In genomic region chr4:98995183-98996055, GRCh38 we compare ENCODE assay signal across 1 cellular context.
TF ChIP-seq lines count a peak whose summit lies in the region.

Gene METAP1, plus strand, starts transcription at chr4:98995721. Its CDS starts 33 bp downstream, at chr4:98995754.

TF ChIP-seq in WTC11, 78 proteins besides CTCF, POLR2A, EP300 and RAD21 (continued from another document and continues in another):
- no peak for TF ChIP-seq ATF6 (CRISPR knock-in tag; IDR thresholded peaks at IDR 0.05)
- no peak for TF ChIP-seq HMGA2 (CRISPR knock-in tag; IDR thresholded peaks at IDR 0.05)
- no peak for TF ChIP-seq AFF4 (CRISPR knock-in tag; IDR thresholded peaks at IDR 0.05; ENCODE audit: borderline replicate concordance)
- 0 out of 2 replicates have a peak, but pooled peaks have one; percentile 39 for TF ChIP-seq E2F1 (CRISPR knock-in tag; IDR thresholded peaks at IDR 0.05)
- TF ChIP-seq E2F5 (CRISPR knock-in tag; IDR thresholded peaks at IDR 0.05), result peak; percentile 78; the same call in 1 of the 2 replicates
- no peak for TF ChIP-seq AR (CRISPR knock-in tag; IDR thresholded peaks at IDR 0.05)
- no peak for TF ChIP-seq MYBL2 (CRISPR knock-in tag; IDR thresholded peaks at IDR 0.05)
- TF ChIP-seq FOXJ3 (CRISPR knock-in tag; IDR thresholded peaks at IDR 0.05; ENCODE audit: borderline replicate concordance), result no peak
- no peak for TF ChIP-seq TCF7 (CRISPR knock-in tag; IDR thresholded peaks at IDR 0.05; ENCODE audit: low read depth)
- no peak for TF ChIP-seq CREM (CRISPR knock-in tag; IDR thresholded peaks at IDR 0.05)
- peak; percentile 34; the same call in 1 of the 2 replicates for TF ChIP-seq ETV6 (CRISPR knock-in tag; IDR thresholded peaks at IDR 0.05)
- no peak; the same call in 1 of the 2 replicates for TF ChIP-seq SMAD3 (CRISPR knock-in tag; IDR thresholded peaks at IDR 0.05; ENCODE audit: borderline replicate concordance)
- no peak for TF ChIP-seq CREB1 (CRISPR knock-in tag; IDR thresholded peaks at IDR 0.05)
- no peak; the same call in 1 of the 2 replicates for TF ChIP-seq PRRX2 (CRISPR knock-in tag; IDR thresholded peaks at IDR 0.05)
- TF ChIP-seq JAZF1 (CRISPR knock-in tag; IDR thresholded peaks at IDR 0.05), result no peak
- no peak for TF ChIP-seq GRHL2 (CRISPR knock-in tag; IDR thresholded peaks at IDR 0.05; ENCODE audit: insufficient replicate concordance, severe bottlenecking)
- TF ChIP-seq ELF4 (CRISPR knock-in tag; IDR thresholded peaks at IDR 0.05; ENCODE audit: low read depth), result no peak
- TF ChIP-seq NR1H2 (CRISPR knock-in tag; IDR thresholded peaks at IDR 0.05), result no peak
- no peak for TF ChIP-seq ZNF425 (CRISPR knock-in tag; conservative IDR thresholded peaks at IDR 0.05)
- TF ChIP-seq GABPB1 (CRISPR knock-in tag; IDR thresholded peaks at IDR 0.05), result peak; percentile 53; the same call in 1 of the 2 replicates
- peak; percentile 27; the same call in 1 of the 2 replicates for TF ChIP-seq TEAD1 (CRISPR knock-in tag; IDR thresholded peaks at IDR 0.05)
- no peak for TF ChIP-seq ESRRA (CRISPR knock-in tag; IDR thresholded peaks at IDR 0.05; ENCODE audit: borderline replicate concordance)
- no peak for TF ChIP-seq ATF1 (CRISPR knock-in tag; IDR thresholded peaks at IDR 0.05)
- no peak for TF ChIP-seq GTF2I (CRISPR knock-in tag; conservative IDR thresholded peaks at IDR 0.05)
- TF ChIP-seq ZNF512 (CRISPR knock-in tag; IDR thresholded peaks at IDR 0.05; ENCODE audit: borderline replicate concordance), result no peak
- no peak; the same call in 1 of the 2 replicates for TF ChIP-seq ARID4B (CRISPR knock-in tag; IDR thresholded peaks at IDR 0.05; ENCODE audit: borderline replicate concordance)
- TF ChIP-seq ZNF317 (CRISPR knock-in tag; IDR thresholded peaks at IDR 0.05; ENCODE audit: borderline replicate concordance, low read depth), result no peak
- no peak for TF ChIP-seq STAT6 (CRISPR knock-in tag; conservative IDR thresholded peaks at IDR 0.05; ENCODE audit: low read depth)
- TF ChIP-seq ZNF219 (CRISPR knock-in tag; IDR thresholded peaks at IDR 0.05; ENCODE audit: borderline replicate concordance), result no peak
- no peak for TF ChIP-seq ZNF396 (CRISPR knock-in tag; IDR thresholded peaks at IDR 0.05; ENCODE audit: borderline replicate concordance)
- TF ChIP-seq OVOL2 (CRISPR knock-in tag; IDR thresholded peaks at IDR 0.05; ENCODE audit: borderline replicate concordance), result no peak
- TF ChIP-seq RORB (CRISPR knock-in tag; IDR thresholded peaks at IDR 0.05), result no peak
- no peak for TF ChIP-seq USF2 (CRISPR knock-in tag; IDR thresholded peaks at IDR 0.05)
